8 cellular contexts compared by ENCODE assay signal in genomic region chr13:51221674-51222509, GRCh38. TPM values are rescaled to one million over a fixed set of nuclear protein-coding genes. Genes with fewer than 3 reads are reported as not detected.
DNase-seq lines count a peak whose midpoint lies in the region; ATAC-seq and TF ChIP-seq lines count a peak whose summit lies in the region.

A gene with protein sequence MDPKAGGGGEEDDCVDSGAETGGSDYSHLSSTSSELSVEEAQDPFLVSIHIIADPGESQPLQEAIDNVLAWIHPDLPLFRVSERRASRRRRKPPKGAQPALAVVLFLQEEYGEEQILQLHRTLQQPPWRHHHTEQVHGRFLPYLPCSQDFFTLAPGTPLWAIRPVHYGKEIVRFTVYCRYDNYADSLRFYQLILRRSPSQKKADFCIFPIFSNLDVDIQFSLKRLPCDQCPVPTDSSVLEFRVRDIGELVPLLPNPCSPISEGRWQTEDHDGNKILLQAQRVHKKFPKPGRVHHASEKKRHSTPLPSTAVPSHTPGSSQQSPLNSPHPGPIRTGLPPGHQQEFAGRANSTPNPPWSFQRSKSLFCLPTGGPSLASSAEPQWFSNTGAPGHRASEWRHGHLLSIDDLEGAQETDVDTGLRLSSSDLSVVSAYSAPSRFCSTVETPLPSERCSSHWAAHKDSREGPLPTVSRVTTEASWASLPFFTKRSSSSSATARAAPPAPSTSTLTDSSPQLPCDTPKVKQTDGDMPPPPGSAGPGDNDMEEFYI (plus strand): TSS chr13:51222398. CDS start chr13:51222502, 104 bp downstream.

- H3K4me2 ChIP-seq in DND-41 (ENCODE audit: insufficient read depth, low read length) = peak within 1 kb of the TSS; percentile 86

- no peaks in the 10 kb centered on the region for H3K9me3 ChIP-seq in DND-41 (ENCODE audit: insufficient read depth, low read length, severe bottlenecking)
- no peaks in the 10 kb centered on the region for H3K9me3 ChIP-seq in effector memory CD4-positive, alpha-beta T cell (ENCODE audit: control insufficient read depth, low read length)

- H3K27me3 Mint-ChIP-seq in activated CD4-positive, alpha-beta T cell treated with anti-CD3 and anti-CD28 coated beads, Interleukin-2, amount 10 ng/mL, durations not matched to agents 24 days and 14 days = peaks cover 58% of the 10 kb centered on the region

- no peaks in the 10 kb centered on the region for H3K9me3 Mint-ChIP-seq in activated CD4-positive, alpha-beta T cell treated with anti-CD3 and anti-CD28 coated beads, Interleukin-2, amount 10 ng/mL, durations not matched to agents 24 days and 14 days

- DNase-seq in DND-41 (peak; percentile 50), LoVo (ENCODE audit: low spot score) (peak; percentile 70), medulla oblongata (ENCODE audit: extremely low spot score) (peak; percentile 70), activated gamma-delta T cell treated with Interleukin-2 at 50 U/mL for 16 hours (no peak)
- peak; percentile 89 for DNase-seq in activated CD4-positive, alpha-beta T cell treated with anti-CD3 and anti-CD28 coated beads, Interleukin-2, amount 10 ng/mL, durations not matched to agents 24 days and 14 days
- DNase-seq in effector memory CD4-positive, alpha-beta T cell = no peak
- peak; percentile 25 to 36 for DNase-seq in stimulated activated CD8-positive, alpha-beta memory T cell treated with anti-CD3 and anti-CD28 coated beads, Interleukin-15, amount 100 ng/mL, for 48 hours (ENCODE audit: low read depth in 2 of 2)

- H2AFZ ChIP-seq in DND-41 (ENCODE audit: low read depth, low read length) = peak within 1 kb of the TSS; percentile 82

- H3K4me3 ChIP-seq in DND-41 (ENCODE audit: low read depth in 1 of 2, low read length in 2 of 2) = peak within 1 kb of the TSS in 1 of 2 experiments; percentile 72; a peak in 3 of 4 replicates
- H3K4me3 ChIP-seq in effector memory CD4-positive, alpha-beta T cell (ENCODE audit: insufficient read depth, low read depth, low read length, poor library complexity, severe bottlenecking) = peak within 1 kb of the TSS; percentile 59

- H3K27ac ChIP-seq in DND-41 (ENCODE audit: low read length) = no peak within 1 kb of the TSS
- no peak within 1 kb of the TSS for H3K27ac ChIP-seq in effector memory CD4-positive, alpha-beta T cell (ENCODE audit: insufficient read depth, low read length, poor library complexity, severe bottlenecking)

- H3K27ac Mint-ChIP-seq in activated CD4-positive, alpha-beta T cell treated with anti-CD3 and anti-CD28 coated beads, Interleukin-2, amount 10 ng/mL, durations not matched to agents 24 days and 14 days = peak within 1 kb of the TSS; percentile 51

- H3K36me3 ChIP-seq in DND-41 (ENCODE audit: insufficient read depth, low read length) = no peaks in the 10 kb centered on the region
- no peaks in the 10 kb centered on the region for H3K36me3 ChIP-seq in effector memory CD4-positive, alpha-beta T cell (ENCODE audit: control insufficient read depth, insufficient read depth, low read length)

- peak; percentile 33 for TF ChIP-seq CTCF in DND-41 (IDR thresholded peaks at IDR 0.05; ENCODE audit: borderline replicate concordance, extremely low read depth, low read length, poor library complexity, severe bottlenecking)

- H3K9ac ChIP-seq in DND-41 (ENCODE audit: low read depth, low read length) = peak within 1 kb of the TSS; percentile 39

- no peaks in the 10 kb centered on the region for H3K36me3 Mint-ChIP-seq in activated CD4-positive, alpha-beta T cell treated with anti-CD3 and anti-CD28 coated beads, Interleukin-2, amount 10 ng/mL, durations not matched to agents 24 days and 14 days (ENCODE audit: low read depth)

- peaks cover 13% of the 10 kb centered on the region for H3K4me1 ChIP-seq in DND-41 (ENCODE audit: insufficient read depth, low read length)
- peaks cover 9% of the 10 kb centered on the region for H3K4me1 ChIP-seq in effector memory CD4-positive, alpha-beta T cell (ENCODE audit: control insufficient read depth, insufficient read depth, low read length, poor library complexity, severe bottlenecking)

- H4K20me1 ChIP-seq in DND-41 (ENCODE audit: insufficient read depth, low read length) = no peaks in the 10 kb centered on the region

- H3K27me3 ChIP-seq in DND-41 (ENCODE audit: insufficient read depth, low read length, poor library complexity) = peaks cover 56% of the 10 kb centered on the region
- peaks cover 13% of the 10 kb centered on the region for H3K27me3 ChIP-seq in effector memory CD4-positive, alpha-beta T cell (replicated peaks; ENCODE audit: control insufficient read depth, insufficient read depth, low read length, poor library complexity, severe bottlenecking)

- ATAC-seq in DND-41 (ENCODE audit: insufficient read depth, low read depth) (peak; percentile 83), GM21723 (IDR thresholded peaks at IDR 0.05; ENCODE audit: unreplicated experiment) (peak; percentile 85)

- intact Hi-C loops in activated CD4-positive, alpha-beta T cell treated with anti-CD3 and anti-CD28 coated beads, Interleukin-2, amount 10 ng/mL, durations not matched to agents 24 days and 14 days (cut with micrococcal nuclease) = loop anchor here (2.0 to 5.0 kb wide), 3 partner anchors 65 to 575 kb away; no protein-coding TSS in a partner anchor

- peaks cover 3% of the 10 kb centered on the region for H3K4me1 Mint-ChIP-seq in activated CD4-positive, alpha-beta T cell treated with anti-CD3 and anti-CD28 coated beads, Interleukin-2, amount 10 ng/mL, durations not matched to agents 24 days and 14 days

- no peaks in the 10 kb centered on the region for H3K79me2 ChIP-seq in DND-41 (ENCODE audit: insufficient read depth, low read length)

- peak within 1 kb of the TSS; percentile 80 for H3K4me3 Mint-ChIP-seq in activated CD4-positive, alpha-beta T cell treated with anti-CD3 and anti-CD28 coated beads, Interleukin-2, amount 10 ng/mL, durations not matched to agents 24 days and 14 days

RNA-seq across cellular contexts. Expression of the gene that starts here (rescaled TPM):
- total RNA-seq in activated CD4-positive, alpha-beta T cell treated with anti-CD3 and anti-CD28 coated beads, Interleukin-2, amount 10 ng/mL, durations not matched to agents 24 days and 14 days = 0.82 and 1.1 TPM in 2 replicates

Comparison
In these comparisons a context has a peak if more than half of its experiments do, and no peak if none do; other contexts are left out.
1. DNase-seq: peak in DND-41 (single experiment), LoVo (single experiment), activated CD4-positive, alpha-beta T cell treated with anti-CD3 and anti-CD28 coated beads, Interleukin-2, amount 10 ng/mL, durations not matched to agents 24 days and 14 days (single experiment), medulla oblongata (single experiment) and stimulated activated CD8-positive, alpha-beta memory T cell treated with anti-CD3 and anti-CD28 coated beads, Interleukin-15, amount 100 ng/mL, for 48 hours (2 of 2); none in effector memory CD4-positive, alpha-beta T cell (0 of 3) and activated gamma-delta T cell treated with Interleukin-2 at 50 U/mL for 16 hours (single experiment).